Comparison of ENCODE assay signal across 1 cellular context in the genomic region with DNA sequence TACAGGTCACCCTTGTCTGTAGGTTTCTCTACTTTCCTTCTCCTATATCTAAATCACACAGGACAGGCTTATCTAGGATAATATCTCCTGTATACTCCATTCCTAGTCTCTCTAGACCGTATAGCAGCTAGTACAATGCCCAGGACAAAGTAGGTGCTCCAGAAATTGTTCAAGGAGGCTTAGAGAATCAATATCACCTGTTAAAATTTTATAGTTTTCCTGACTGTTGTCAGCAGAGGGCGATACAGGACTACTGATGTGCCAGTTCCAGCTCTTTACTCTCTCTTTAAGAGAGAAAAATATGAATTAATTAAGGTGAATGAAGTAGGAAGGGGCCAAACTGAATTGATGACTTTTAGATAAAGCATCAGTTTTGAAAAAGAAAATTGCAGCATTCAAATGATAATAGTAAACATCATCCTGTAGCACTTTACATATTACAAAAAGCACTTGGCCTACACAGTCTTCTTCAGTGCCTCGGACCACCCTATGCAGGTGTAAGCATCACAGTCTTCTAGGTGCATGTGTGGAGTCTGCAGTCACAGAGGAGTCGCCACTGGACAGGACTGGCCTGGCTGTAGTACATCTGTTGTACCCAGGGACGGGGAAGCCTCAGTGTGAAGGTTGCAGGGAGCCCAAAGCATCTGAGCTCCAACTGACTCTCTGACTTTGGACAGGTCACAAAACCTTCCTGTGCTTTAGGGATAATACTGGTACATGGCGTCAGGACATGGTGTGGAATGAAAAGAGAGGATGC.
A peak's percentile ranks its signal among the peaks of the same experiment; 100 is the strongest.
TF ChIP-seq lines count a peak whose summit lies in the region.

No MANE protein-coding gene starts in this region.

TF ChIP-seq in GM12878, 131 proteins besides CTCF, POLR2A, EP300 and RAD21 (continued from another document):
- TF ChIP-seq, protein P1, sequence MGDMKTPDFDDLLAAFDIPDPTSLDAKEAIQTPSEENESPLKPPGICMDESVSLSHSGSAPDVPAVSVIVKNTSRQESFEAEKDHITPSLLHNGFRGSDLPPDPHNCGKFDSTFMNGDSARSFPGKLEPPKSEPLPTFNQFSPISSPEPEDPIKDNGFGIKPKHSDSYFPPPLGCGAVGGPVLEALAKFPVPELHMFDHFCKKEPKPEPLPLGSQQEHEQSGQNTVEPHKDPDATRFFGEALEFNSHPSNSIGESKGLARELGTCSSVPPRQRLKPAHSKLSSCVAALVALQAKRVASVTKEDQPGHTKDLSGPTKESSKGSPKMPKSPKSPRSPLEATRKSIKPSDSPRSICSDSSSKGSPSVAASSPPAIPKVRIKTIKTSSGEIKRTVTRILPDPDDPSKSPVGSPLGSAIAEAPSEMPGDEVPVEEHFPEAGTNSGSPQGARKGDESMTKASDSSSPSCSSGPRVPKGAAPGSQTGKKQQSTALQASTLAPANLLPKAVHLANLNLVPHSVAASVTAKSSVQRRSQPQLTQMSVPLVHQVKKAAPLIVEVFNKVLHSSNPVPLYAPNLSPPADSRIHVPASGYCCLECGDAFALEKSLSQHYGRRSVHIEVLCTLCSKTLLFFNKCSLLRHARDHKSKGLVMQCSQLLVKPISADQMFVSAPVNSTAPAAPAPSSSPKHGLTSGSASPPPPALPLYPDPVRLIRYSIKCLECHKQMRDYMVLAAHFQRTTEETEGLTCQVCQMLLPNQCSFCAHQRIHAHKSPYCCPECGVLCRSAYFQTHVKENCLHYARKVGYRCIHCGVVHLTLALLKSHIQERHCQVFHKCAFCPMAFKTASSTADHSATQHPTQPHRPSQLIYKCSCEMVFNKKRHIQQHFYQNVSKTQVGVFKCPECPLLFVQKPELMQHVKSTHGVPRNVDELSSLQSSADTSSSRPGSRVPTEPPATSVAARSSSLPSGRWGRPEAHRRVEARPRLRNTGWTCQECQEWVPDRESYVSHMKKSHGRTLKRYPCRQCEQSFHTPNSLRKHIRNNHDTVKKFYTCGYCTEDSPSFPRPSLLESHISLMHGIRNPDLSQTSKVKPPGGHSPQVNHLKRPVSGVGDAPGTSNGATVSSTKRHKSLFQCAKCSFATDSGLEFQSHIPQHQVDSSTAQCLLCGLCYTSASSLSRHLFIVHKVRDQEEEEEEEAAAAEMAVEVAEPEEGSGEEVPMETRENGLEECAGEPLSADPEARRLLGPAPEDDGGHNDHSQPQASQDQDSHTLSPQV (IDR thresholded peaks at IDR 0.05), result 0 out of 2 replicates have a peak, but pooled peaks have one; percentile 43
- 0 out of 2 replicates have a peak, but pooled peaks have one; percentile 30 for TF ChIP-seq FOXM1 (IDR thresholded peaks at IDR 0.05; ENCODE audit: low read depth, low read length)
- no peak for TF ChIP-seq CBX5 (IDR thresholded peaks at IDR 0.05; ENCODE audit: low read depth)
- TF ChIP-seq, protein P2, sequence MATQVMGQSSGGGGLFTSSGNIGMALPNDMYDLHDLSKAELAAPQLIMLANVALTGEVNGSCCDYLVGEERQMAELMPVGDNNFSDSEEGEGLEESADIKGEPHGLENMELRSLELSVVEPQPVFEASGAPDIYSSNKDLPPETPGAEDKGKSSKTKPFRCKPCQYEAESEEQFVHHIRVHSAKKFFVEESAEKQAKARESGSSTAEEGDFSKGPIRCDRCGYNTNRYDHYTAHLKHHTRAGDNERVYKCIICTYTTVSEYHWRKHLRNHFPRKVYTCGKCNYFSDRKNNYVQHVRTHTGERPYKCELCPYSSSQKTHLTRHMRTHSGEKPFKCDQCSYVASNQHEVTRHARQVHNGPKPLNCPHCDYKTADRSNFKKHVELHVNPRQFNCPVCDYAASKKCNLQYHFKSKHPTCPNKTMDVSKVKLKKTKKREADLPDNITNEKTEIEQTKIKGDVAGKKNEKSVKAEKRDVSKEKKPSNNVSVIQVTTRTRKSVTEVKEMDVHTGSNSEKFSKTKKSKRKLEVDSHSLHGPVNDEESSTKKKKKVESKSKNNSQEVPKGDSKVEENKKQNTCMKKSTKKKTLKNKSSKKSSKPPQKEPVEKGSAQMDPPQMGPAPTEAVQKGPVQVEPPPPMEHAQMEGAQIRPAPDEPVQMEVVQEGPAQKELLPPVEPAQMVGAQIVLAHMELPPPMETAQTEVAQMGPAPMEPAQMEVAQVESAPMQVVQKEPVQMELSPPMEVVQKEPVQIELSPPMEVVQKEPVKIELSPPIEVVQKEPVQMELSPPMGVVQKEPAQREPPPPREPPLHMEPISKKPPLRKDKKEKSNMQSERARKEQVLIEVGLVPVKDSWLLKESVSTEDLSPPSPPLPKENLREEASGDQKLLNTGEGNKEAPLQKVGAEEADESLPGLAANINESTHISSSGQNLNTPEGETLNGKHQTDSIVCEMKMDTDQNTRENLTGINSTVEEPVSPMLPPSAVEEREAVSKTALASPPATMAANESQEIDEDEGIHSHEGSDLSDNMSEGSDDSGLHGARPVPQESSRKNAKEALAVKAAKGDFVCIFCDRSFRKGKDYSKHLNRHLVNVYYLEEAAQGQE (IDR thresholded peaks at IDR 0.05; ENCODE audit: low read depth, low read length), result no peak
- TF ChIP-seq, protein P3, sequence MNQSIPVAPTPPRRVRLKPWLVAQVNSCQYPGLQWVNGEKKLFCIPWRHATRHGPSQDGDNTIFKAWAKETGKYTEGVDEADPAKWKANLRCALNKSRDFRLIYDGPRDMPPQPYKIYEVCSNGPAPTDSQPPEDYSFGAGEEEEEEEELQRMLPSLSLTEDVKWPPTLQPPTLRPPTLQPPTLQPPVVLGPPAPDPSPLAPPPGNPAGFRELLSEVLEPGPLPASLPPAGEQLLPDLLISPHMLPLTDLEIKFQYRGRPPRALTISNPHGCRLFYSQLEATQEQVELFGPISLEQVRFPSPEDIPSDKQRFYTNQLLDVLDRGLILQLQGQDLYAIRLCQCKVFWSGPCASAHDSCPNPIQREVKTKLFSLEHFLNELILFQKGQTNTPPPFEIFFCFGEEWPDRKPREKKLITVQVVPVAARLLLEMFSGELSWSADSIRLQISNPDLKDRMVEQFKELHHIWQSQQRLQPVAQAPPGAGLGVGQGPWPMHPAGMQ (IDR thresholded peaks at IDR 0.05; ENCODE audit: borderline replicate concordance), result no peak
- peak; percentile 77; the same call in 1 of the 2 replicates for TF ChIP-seq SMC3 (IDR thresholded peaks at IDR 0.05; ENCODE audit: borderline replicate concordance, low read length)
